In the genomic region with DNA sequence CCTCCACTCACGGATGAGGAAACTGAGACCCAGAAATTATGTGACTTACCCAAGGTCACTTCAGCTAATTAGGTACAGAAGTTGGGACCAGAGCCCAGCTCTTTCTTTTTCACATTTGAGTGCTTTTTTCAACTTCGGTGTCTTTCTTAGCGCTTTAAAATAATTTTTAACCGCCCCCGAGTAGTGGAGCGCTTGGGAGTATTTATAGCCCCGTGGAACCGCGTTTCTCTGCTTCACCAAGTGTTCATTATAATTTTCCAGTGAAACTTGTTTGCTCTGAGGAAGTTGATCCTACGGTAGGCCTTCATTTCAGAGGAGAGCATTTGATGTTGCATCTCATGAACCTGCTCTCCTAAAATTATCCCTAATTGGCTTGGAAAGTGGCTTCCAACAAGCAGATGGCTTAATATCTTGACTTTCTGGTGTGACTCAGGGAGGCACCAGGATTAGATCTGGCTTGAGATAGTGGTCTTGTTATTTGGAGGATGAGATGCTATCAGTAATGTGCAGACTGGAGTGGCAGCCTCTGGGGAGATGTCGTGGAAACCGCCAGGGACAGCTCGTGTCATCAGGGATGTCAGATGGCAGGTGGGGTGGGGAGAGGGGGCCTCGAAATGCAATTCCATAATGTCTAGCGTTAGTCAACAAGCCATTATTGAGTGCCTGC, we compare ENCODE assay signal across 1 cellular context.
TF ChIP-seq lines count a peak whose summit lies in the region.

No MANE protein-coding gene starts in this region.

TF ChIP-seq in GM23338, 12 proteins besides CTCF, POLR2A, EP300 and RAD21 (continued from another document):
- TF ChIP-seq, protein P1, sequence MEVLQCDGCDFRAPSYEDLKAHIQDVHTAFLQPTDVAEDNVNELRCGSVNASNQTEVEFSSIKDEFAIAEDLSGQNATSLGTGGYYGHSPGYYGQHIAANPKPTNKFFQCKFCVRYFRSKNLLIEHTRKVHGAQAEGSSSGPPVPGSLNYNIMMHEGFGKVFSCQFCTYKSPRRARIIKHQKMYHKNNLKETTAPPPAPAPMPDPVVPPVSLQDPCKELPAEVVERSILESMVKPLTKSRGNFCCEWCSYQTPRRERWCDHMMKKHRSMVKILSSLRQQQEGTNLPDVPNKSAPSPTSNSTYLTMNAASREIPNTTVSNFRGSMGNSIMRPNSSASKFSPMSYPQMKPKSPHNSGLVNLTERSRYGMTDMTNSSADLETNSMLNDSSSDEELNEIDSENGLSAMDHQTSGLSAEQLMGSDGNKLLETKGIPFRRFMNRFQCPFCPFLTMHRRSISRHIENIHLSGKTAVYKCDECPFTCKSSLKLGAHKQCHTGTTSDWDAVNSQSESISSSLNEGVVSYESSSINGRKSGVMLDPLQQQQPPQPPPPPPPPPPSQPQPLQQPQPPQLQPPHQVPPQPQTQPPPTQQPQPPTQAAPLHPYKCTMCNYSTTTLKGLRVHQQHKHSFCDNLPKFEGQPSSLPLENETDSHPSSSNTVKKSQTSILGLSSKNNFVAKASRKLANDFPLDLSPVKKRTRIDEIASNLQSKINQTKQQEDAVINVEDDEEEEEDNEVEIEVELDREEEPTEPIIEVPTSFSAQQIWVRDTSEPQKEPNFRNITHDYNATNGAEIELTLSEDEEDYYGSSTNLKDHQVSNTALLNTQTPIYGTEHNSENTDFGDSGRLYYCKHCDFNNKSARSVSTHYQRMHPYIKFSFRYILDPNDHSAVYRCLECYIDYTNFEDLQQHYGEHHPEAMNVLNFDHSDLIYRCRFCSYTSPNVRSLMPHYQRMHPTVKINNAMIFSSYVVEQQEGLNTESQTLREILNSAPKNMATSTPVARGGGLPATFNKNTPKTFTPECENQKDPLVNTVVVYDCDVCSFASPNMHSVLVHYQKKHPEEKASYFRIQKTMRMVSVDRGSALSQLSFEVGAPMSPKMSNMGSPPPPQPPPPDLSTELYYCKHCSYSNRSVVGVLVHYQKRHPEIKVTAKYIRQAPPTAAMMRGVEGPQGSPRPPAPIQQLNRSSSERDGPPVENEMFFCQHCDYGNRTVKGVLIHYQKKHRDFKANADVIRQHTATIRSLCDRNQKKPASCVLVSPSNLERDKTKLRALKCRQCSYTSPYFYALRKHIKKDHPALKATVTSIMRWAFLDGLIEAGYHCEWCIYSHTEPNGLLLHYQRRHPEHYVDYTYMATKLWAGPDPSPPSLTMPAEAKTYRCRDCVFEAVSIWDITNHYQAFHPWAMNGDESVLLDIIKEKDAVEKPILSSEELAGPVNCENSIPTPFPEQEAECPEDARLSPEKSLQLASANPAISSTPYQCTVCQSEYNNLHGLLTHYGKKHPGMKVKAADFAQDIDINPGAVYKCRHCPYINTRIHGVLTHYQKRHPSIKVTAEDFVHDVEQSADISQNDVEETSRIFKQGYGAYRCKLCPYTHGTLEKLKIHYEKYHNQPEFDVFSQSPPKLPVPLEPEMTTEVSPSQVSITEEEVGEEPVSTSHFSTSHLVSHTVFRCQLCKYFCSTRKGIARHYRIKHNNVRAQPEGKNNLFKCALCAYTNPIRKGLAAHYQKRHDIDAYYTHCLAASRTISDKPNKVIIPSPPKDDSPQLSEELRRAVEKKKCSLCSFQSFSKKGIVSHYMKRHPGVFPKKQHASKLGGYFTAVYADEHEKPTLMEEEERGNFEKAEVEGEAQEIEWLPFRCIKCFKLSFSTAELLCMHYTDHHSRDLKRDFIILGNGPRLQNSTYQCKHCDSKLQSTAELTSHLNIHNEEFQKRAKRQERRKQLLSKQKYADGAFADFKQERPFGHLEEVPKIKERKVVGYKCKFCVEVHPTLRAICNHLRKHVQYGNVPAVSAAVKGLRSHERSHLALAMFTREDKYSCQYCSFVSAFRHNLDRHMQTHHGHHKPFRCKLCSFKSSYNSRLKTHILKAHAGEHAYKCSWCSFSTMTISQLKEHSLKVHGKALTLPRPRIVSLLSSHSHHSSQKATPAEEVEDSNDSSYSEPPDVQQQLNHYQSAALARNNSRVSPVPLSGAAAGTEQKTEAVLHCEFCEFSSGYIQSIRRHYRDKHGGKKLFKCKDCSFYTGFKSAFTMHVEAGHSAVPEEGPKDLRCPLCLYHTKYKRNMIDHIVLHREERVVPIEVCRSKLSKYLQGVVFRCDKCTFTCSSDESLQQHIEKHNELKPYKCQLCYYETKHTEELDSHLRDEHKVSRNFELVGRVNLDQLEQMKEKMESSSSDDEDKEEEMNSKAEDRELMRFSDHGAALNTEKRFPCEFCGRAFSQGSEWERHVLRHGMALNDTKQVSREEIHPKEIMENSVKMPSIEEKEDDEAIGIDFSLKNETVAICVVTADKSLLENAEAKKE (CRISPR knock-in tag; IDR thresholded peaks at IDR 0.05) = no peak
- no peak for TF ChIP-seq EZH2 (IDR thresholded peaks at IDR 0.05; ENCODE audit: low read depth, unreplicated experiment)
TF ChIP-seq in GM23338: peak in this region for 0.
